8 cellular contexts compared by ENCODE assay signal in genomic region chr11:64358536-64358906, GRCh38. TPM values are rescaled to one million over a fixed set of nuclear protein-coding genes. Genes with fewer than 3 reads are reported as not detected.
DNase-seq lines count a peak whose midpoint lies in the region; ATAC-seq and TF ChIP-seq lines count a peak whose summit lies in the region.

No MANE protein-coding gene starts in this region.

- peak overlapping the region; percentile 26 for H3K9ac ChIP-seq in mammary epithelial cell (ENCODE audit: insufficient read depth, low read length)
- peak overlapping the region; percentile 95 for H3K9ac ChIP-seq in mesenchymal stem cell (ENCODE audit: low read length)

- H2AFZ ChIP-seq in mammary epithelial cell (ENCODE audit: low read depth, low read length) (peak overlapping the region; percentile 47), mesenchymal stem cell (ENCODE audit: low read depth, low read length) (no peak overlapping the region)

- H3K27me3 ChIP-seq in mammary epithelial cell (ENCODE audit: insufficient read depth, low read length) (no peaks in the 10 kb centered on the region), mesenchymal stem cell (ENCODE audit: control insufficient read depth in 1 of 2, insufficient read depth in 1 of 2, low read length in 2 of 2) (peaks cover 0 to 3% of the 10 kb centered on the region in 2 experiments), upper lobe of right lung (no peaks in the 10 kb centered on the region)

- H3K4me3 Mint-ChIP-seq in activated T-cell treated with anti-CD3 and anti-CD28 coated beads, Interleukin-2, amount 50 U/mL, for 72 hours: peak overlapping the region; percentile 70 to 75

- peaks cover 35% of the 10 kb centered on the region for H3K79me1 ChIP-seq in mesenchymal stem cell (replicated peaks; ENCODE audit: low read length, poor library complexity, severe bottlenecking)

- H3K4me3 ChIP-seq in mammary epithelial cell (replicated peaks in 1 of 3; ENCODE audit: insufficient read depth in 1 of 3, low read depth in 2 of 3, low read length in 3 of 3) (peak overlapping the region; percentile 37 to 97 (median 47)), mesenchymal stem cell (ENCODE audit: insufficient read depth in 1 of 2, low read depth in 1 of 2, low read length in 2 of 2) (peak overlapping the region; percentile 5 to 99), upper lobe of right lung (peak overlapping the region; percentile 91)

- H4K20me1 ChIP-seq in mammary epithelial cell (ENCODE audit: insufficient read depth, low read length): no peaks in the 10 kb centered on the region

- CTCF ChIA-PET in mammary epithelial cell (lab: Charles Lee; ENCODE audit: low non-redundant PET): interaction anchor here (0.9 kb wide), 1 partner anchor 41 kb away, joined by 3 read pairs; the partner anchor contains the start of gene PRDX5

- H3K27me3 Mint-ChIP-seq in activated T-cell treated with anti-CD3 and anti-CD28 coated beads, Interleukin-2, amount 50 U/mL, for 72 hours (ENCODE audit: low read depth): no peaks in the 10 kb centered on the region

- peak overlapping the region; percentile 97 for H2BK15ac ChIP-seq in mesenchymal stem cell (ENCODE audit: low read depth, poor library complexity, severe bottlenecking)

- peaks cover 45% of the 10 kb centered on the region for H3K79me2 ChIP-seq in mammary epithelial cell (ENCODE audit: insufficient read depth, low read length)

- H3K9me3 Mint-ChIP-seq in activated T-cell treated with anti-CD3 and anti-CD28 coated beads, Interleukin-2, amount 50 U/mL, for 72 hours: no peaks in the 10 kb centered on the region

- H3K23ac ChIP-seq in mesenchymal stem cell (ENCODE audit: low read length in 2 of 2): no peak overlapping the region

- intact Hi-C loops in mammary epithelial cell (cut with micrococcal nuclease) (loop anchor here (2.0 to 5.0 kb wide), 5 partner anchors 79 to 364 kb away; partner anchors contain the start of genes NRXN2 and PLCB3), upper lobe of right lung (cut with DNase I) (no loop called here)

- peak overlapping the region; percentile 67 to 73 for H3K18ac ChIP-seq in mesenchymal stem cell (ENCODE audit: low read depth in 1 of 2, low read length in 2 of 2)

- peak overlapping the region; percentile 54 to 94 for H3K4ac ChIP-seq in mesenchymal stem cell (ENCODE audit: low read depth in 1 of 2, low read length in 2 of 2)

- H3K36me3 Mint-ChIP-seq in activated T-cell treated with anti-CD3 and anti-CD28 coated beads, Interleukin-2, amount 50 U/mL, for 72 hours (ENCODE audit: insufficient read depth in 2 of 2): no peaks in the 10 kb centered on the region

- peak overlapping the region; percentile 29 to 87 for H2BK12ac ChIP-seq in mesenchymal stem cell (ENCODE audit: low read length in 2 of 2)

- peak overlapping the region; percentile 69 for H2AK5ac ChIP-seq in mesenchymal stem cell (ENCODE audit: low read length, severe bottlenecking)

- WGBS in mammary epithelial cell (ENCODE audit: low coverage, missing lambda C conversion rate): 0% methylated on average over 3 of the region's 7 CpGs
- 20% methylated on average over 7 of the region's 7 CpGs for WGBS in mesenchymal stem cell

- H3K4me2 ChIP-seq in mammary epithelial cell (ENCODE audit: insufficient read depth, low read depth, low read length) (peak overlapping the region; percentile 98), mesenchymal stem cell (ENCODE audit: low read length, poor library complexity, severe bottlenecking) (peak overlapping the region; percentile 66)

- TF ChIP-seq CTCF in mammary epithelial cell (conservative IDR thresholded peaks at IDR 0.05 in 1 of 2, IDR thresholded peaks at IDR 0.05 in 1 of 2; ENCODE audit: extremely low read depth in 1 of 2, insufficient read depth in 1 of 2, low read depth in 1 of 2, low read length in 2 of 2) (no peak), upper lobe of right lung (IDR thresholded peaks at IDR 0.05) (no peak)

- in situ Hi-C loops in mammary epithelial cell (cut with MboI; ENCODE audit: low sequenced_read_pairs in 2 of 2): no loop called here

- peak overlapping the region in 1 of 2 experiments; percentile 76 for H3K14ac ChIP-seq in mesenchymal stem cell (ENCODE audit: low read length in 2 of 2)

- H3K4me1 Mint-ChIP-seq in activated T-cell treated with anti-CD3 and anti-CD28 coated beads, Interleukin-2, amount 50 U/mL, for 72 hours (ENCODE audit: low read depth): peaks cover 53% of the 10 kb centered on the region

- peak overlapping the region; percentile 87 for H4K8ac ChIP-seq in mesenchymal stem cell (ENCODE audit: low read length)

- peak overlapping the region; percentile 93 for H4K91ac ChIP-seq in mesenchymal stem cell (ENCODE audit: low read length)

- ATAC-seq in activated T-cell treated with anti-CD3 and anti-CD28 coated beads, Interleukin-2, amount 50 U/mL, for 72 hours (replicated peaks in 1 of 2): no peak
- no peak for ATAC-seq in upper lobe of right lung
- ATAC-seq in GM21723 (IDR thresholded peaks at IDR 0.05; ENCODE audit: unreplicated experiment): no peak
- no peak for ATAC-seq in HG02970 (IDR thresholded peaks at IDR 0.05; ENCODE audit: low FRiP score, unreplicated experiment)

- peak overlapping the region; percentile 50 for H2BK120ac ChIP-seq in mesenchymal stem cell (ENCODE audit: low read depth, low read length)

- H3K36me3 ChIP-seq in mammary epithelial cell (ENCODE audit: insufficient read depth, low read length): peaks cover 15% of the 10 kb centered on the region
- peaks cover 33 to 38% of the 10 kb centered on the region in 2 experiments for H3K36me3 ChIP-seq in mesenchymal stem cell (ENCODE audit: control insufficient read depth in 1 of 2, insufficient read depth in 2 of 2, low read depth in 1 of 2, low read length in 2 of 2)
- H3K36me3 ChIP-seq in upper lobe of right lung: peaks cover 26% of the 10 kb centered on the region

- H3K4me1 ChIP-seq in mammary epithelial cell (ENCODE audit: insufficient read depth, low read length) (peaks cover 47% of the 10 kb centered on the region), mesenchymal stem cell (ENCODE audit: control insufficient read depth, insufficient read depth, low read depth, low read length) (peaks cover 48% of the 10 kb centered on the region), upper lobe of right lung (peaks cover 32% of the 10 kb centered on the region)

- BruUV-seq in mammary epithelial cell (replicated peaks; lab: Mats Ljungman, UMichigan): no TSS peak

- H3K9me3 ChIP-seq in mammary epithelial cell (replicated peaks; ENCODE audit: insufficient read depth, low read length) (no peaks in the 10 kb centered on the region), mesenchymal stem cell (ENCODE audit: control insufficient read depth, low read length) (no peaks in the 10 kb centered on the region), upper lobe of right lung (no peaks in the 10 kb centered on the region)

- peak overlapping the region; percentile 39 for H2BK5ac ChIP-seq in mesenchymal stem cell (ENCODE audit: low read depth, low read length, poor library complexity, severe bottlenecking)

- H3K27ac ChIP-seq in mammary epithelial cell (ENCODE audit: insufficient read depth, low read depth, low read length): peak overlapping the region; percentile 53
- H3K27ac ChIP-seq in mesenchymal stem cell (ENCODE audit: low read length, poor library complexity, severe bottlenecking): peak overlapping the region; percentile 33
- peak overlapping the region; percentile 91 for H3K27ac ChIP-seq in upper lobe of right lung

- H3K27ac Mint-ChIP-seq in activated T-cell treated with anti-CD3 and anti-CD28 coated beads, Interleukin-2, amount 50 U/mL, for 72 hours: no peak overlapping the region

- no peak for DNase-seq in activated T-cell treated with anti-CD3 and anti-CD28 coated beads, Interleukin-2, amount 50 U/mL, for 72 hours
- DNase-seq in activated T-cell treated with anti-CD3 and anti-CD28 coated beads, Interleukin-2, amount 50 U/mL, for 1 hour: no peak
- DNase-seq in mammary epithelial cell (peak; percentile 23), mesenchymal stem cell (no peak), upper lobe of right lung (no peak)
- no peak for DNase-seq in stimulated activated naive CD4-positive, alpha-beta T cell treated with Interleukin-2 at 50 U/mL for 16 hours (lab: John Stamatoyannopoulos, UW)

- dilution Hi-C loops in mammary epithelial cell (cut with HindIII; ENCODE audit: low sequenced_read_pairs): no loop called here

RNA-seq across cellular contexts. Expression of gene RPS6KA4, which starts 0.4 kb away (rescaled TPM):
- total RNA-seq in activated T-cell treated with anti-CD3 and anti-CD28 coated beads, Interleukin-2, amount 50 U/mL, for 72 hours: 10 to 100 TPM; 16.6 to 18.4 TPM
- total RNA-seq in mammary epithelial cell (10 to 100 TPM; 45.0 to 92.1 TPM), upper lobe of right lung (42.4 TPM)
- polyA plus RNA-seq in mammary epithelial cell: 62.1 TPM
- 70.8 TPM for polyA minus RNA-seq in mammary epithelial cell
- 23.7 TPM for polyA plus RNA-seq in mesenchymal stem cell (2013, experiment 1 of 2)
- 21.3 TPM for polyA plus RNA-seq in mesenchymal stem cell (2013, experiment 2 of 2)

RNA-seq across cellular contexts. Expression of gene CCDC88B, which starts 18.5 kb away (rescaled TPM):
- total RNA-seq in activated T-cell treated with anti-CD3 and anti-CD28 coated beads, Interleukin-2, amount 50 U/mL, for 72 hours: 100 to 1,000 TPM; 119 to 126 TPM
- total RNA-seq in mammary epithelial cell (1 to 10 TPM; 1.8 to 7.1 TPM), upper lobe of right lung (20.7 TPM)
- 4.6 TPM for polyA plus RNA-seq in mammary epithelial cell
- polyA minus RNA-seq in mammary epithelial cell: 6.4 TPM
- polyA plus RNA-seq in mesenchymal stem cell (2013, experiment 1 of 2): 2.0 TPM
- 1.8 TPM for polyA plus RNA-seq in mesenchymal stem cell (2013, experiment 2 of 2)

RNA-seq across cellular contexts. Expression of gene PRDX5, which starts 40.6 kb away (rescaled TPM):
- 100 to 1,000 TPM; 134 to 138 TPM for total RNA-seq in activated T-cell treated with anti-CD3 and anti-CD28 coated beads, Interleukin-2, amount 50 U/mL, for 72 hours
- total RNA-seq in mammary epithelial cell (100 to 1,000 TPM; 333 to 449 TPM), upper lobe of right lung (176 TPM)
- polyA plus RNA-seq in mammary epithelial cell: 660 TPM
- polyA minus RNA-seq in mammary epithelial cell: 272 TPM
- polyA plus RNA-seq in mesenchymal stem cell (2013, experiment 1 of 2): 235 TPM
- polyA plus RNA-seq in mesenchymal stem cell (2013, experiment 2 of 2): 233 TPM

RNA-seq across cellular contexts. Expression of gene TRMT112, which starts 41.2 kb away (rescaled TPM):
- 100 to 1,000 TPM; 145 to 154 TPM for total RNA-seq in activated T-cell treated with anti-CD3 and anti-CD28 coated beads, Interleukin-2, amount 50 U/mL, for 72 hours
- 100 to 1,000 TPM; 105 to 199 TPM for total RNA-seq in mammary epithelial cell
- polyA plus RNA-seq in mammary epithelial cell: 350 TPM
- polyA minus RNA-seq in mammary epithelial cell: 271 TPM
- 364 TPM for polyA plus RNA-seq in mesenchymal stem cell (2013, experiment 1 of 2)
- 351 TPM for polyA plus RNA-seq in mesenchymal stem cell (2013, experiment 2 of 2)
- total RNA-seq in upper lobe of right lung: 168 TPM

RNA-seq across cellular contexts. Expression of gene ESRRA, which starts 53.2 kb away (rescaled TPM):
- 10 to 100 TPM; 40.5 to 42.4 TPM for total RNA-seq in activated T-cell treated with anti-CD3 and anti-CD28 coated beads, Interleukin-2, amount 50 U/mL, for 72 hours
- total RNA-seq in mammary epithelial cell (10 to 100 TPM; 44.8 to 67.0 TPM), upper lobe of right lung (51.9 TPM)
- polyA plus RNA-seq in mammary epithelial cell: 34.7 TPM
- polyA minus RNA-seq in mammary epithelial cell: 33.3 TPM
- polyA plus RNA-seq in mesenchymal stem cell (2013, experiment 1 of 2): 10.7 TPM
- 10.7 TPM for polyA plus RNA-seq in mesenchymal stem cell (2013, experiment 2 of 2)

Comparison
In these comparisons a context has a peak if more than half of its experiments do, and no peak if none do; other contexts are left out.
1. H3K27ac ChIP-seq: peak in every context shown above with its lines; median percentile 91 in upper lobe of right lung; 53 in mammary epithelial cell; 33 in mesenchymal stem cell.